ENCODE assay signal across 20 cellular contexts in the genomic region with DNA sequence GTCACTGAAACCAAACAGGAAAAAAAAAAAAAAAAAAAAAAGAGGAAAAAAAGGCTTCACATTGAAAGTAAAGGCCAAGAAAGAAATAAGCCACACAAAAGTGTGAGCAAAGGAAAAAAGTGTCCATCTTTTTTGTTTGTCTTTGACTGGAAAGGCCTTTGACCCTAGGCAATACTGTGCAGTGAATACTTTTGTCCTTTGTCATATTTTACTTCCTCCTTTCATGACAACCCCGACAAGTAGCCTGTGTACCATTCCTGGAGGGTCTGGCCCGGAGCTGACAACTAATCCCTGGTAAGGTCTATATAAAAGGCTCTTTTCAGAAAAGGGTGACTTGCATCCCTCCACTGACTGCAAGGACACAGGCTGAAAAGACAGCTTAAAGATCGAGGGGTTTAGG. TPM values are rescaled to one million over a fixed set of nuclear protein-coding genes. Genes with fewer than 3 reads are reported as not detected.
A peak's percentile ranks its signal among the peaks of the same experiment; 100 is the strongest.
DNase-seq lines count a peak whose midpoint lies in the region; ATAC-seq, FAIRE-seq and TF ChIP-seq lines count a peak whose summit lies in the region.
"Had no signal": no experiment of that assay in that cellular context is flagged by ENCODE, and none has a peak within 500 bp of the region (broad histone marks: within the 10 kb centered on the region; RNA-seq: fewer than 3 reads in every experiment).

No MANE protein-coding gene starts in this region.

- H3K4me1 ChIP-seq in SJCRH30, result peaks cover 12% of the 10 kb centered on the region; the same call in 1 of the 2 replicates
- no peaks in the 10 kb centered on the region for H3K4me1 ChIP-seq in pancreas
- H3K4me1 ChIP-seq: sigmoid colon had no signal

- WGBS in pancreas, 2 donors, result 32 to 33% methylated on average over 3 of the region's 3 CpGs

- no peak for TF ChIP-seq CTCF in pancreas (IDR thresholded peaks at IDR 0.05)

- intact Hi-C loops in pancreas (cut with DNase I), result no loop called here

- DNase-seq in HT-29 (ENCODE audit: low spot score) (peak; percentile 51), SJCRH30 (peak in 1 of 2 experiments; percentile 44), islet precursor cell (peak; percentile 69), pancreas (no peak), H7 (no peak), midbrain (lab: John Stamatoyannopoulos, UW) (no peak), SHP77 treated with DMSO at 0.1 percent for 48 hours (lab: John Stamatoyannopoulos, UW) (no peak), KG1 (lab: John Stamatoyannopoulos, UW) (no peak)
- DNase-seq: activated CD8-positive, alpha-beta memory T cell treated with anti-CD3 and anti-CD28 coated beads, Interleukin-2, amount 10 ng/mL, durations not matched to agents 7 days and 5 days; activated naive CD4-positive, alpha-beta T cell treated with Interleukin-2 at 50 U/mL for 16 hours; naive thymus-derived CD8-positive, alpha-beta T cell; NCI-H1694 treated with DMSO at 0.1 percent for 48 hours; NCI-H526; sigmoid colon; stimulated activated naive CD8-positive, alpha-beta T cell treated with anti-CD3 and anti-CD28 coated beads, Interleukin-15, amount 100 ng/mL, for 72 hours had no signal

- no peak overlapping the region for H3K27ac ChIP-seq in SJCRH30
- H3K27ac ChIP-seq in pancreas, result peak overlapping the region in 1 of 4 donors; percentile 31
- H3K27ac ChIP-seq: sigmoid colon had no signal

- peak in 3 of 4 donors; percentile 55 to 71 (median 70) for ATAC-seq in pancreas
- ATAC-seq: activated CD8-positive, alpha-beta memory T cell treated with anti-CD3 and anti-CD28 coated beads, Interleukin-2, amount 10 ng/mL, durations not matched to agents 7 days and 5 days; naive thymus-derived CD8-positive, alpha-beta T cell; Right ventricle myocardium inferior; stimulated activated naive CD8-positive, alpha-beta T cell treated with anti-CD3 and anti-CD28 coated beads, Interleukin-15, amount 100 ng/mL, for 72 hours had no signal

- H3K9me3 ChIP-seq in SJCRH30 (replicated peaks), result no peaks in the 10 kb centered on the region
- no peaks in the 10 kb centered on the region for H3K9me3 ChIP-seq in pancreas
- H3K9me3 ChIP-seq: sigmoid colon had no signal

- no peaks in the 10 kb centered on the region for H3K36me3 ChIP-seq in SJCRH30
- H3K36me3 ChIP-seq in pancreas, result no peaks in the 10 kb centered on the region
- H3K36me3 ChIP-seq in H7 (replicated peaks; ENCODE audit: control insufficient read depth, insufficient read depth, low read length), result no peaks in the 10 kb centered on the region
- H3K36me3 ChIP-seq: sigmoid colon had no signal

- H3K27me3 ChIP-seq in SJCRH30 (no peaks in the 10 kb centered on the region), pancreas (no peaks in the 10 kb centered on the region), H7 (ENCODE audit: control insufficient read depth, insufficient read depth, low read length) (no peaks in the 10 kb centered on the region)
- H3K27me3 ChIP-seq: sigmoid colon had no signal

- no peak for FAIRE-seq in pancreas (lab: Jason Lieb, UNC)
- FAIRE-seq: bronchial epithelial cell, keratinocyte had no signal

- H3K4me3 ChIP-seq in SJCRH30 (peak overlapping the region; percentile 30), pancreas (no peak overlapping the region), H7 (ENCODE audit: insufficient read depth, low read depth, low read length) (no peak overlapping the region)

RNA-seq across cellular contexts. Expression of a gene that starts 12.9 kb away (rescaled TPM):
- total RNA-seq in HT-29 (2014; rRNA removed; shearing (Covaris generic)), result 148 and 170 TPM in 2 replicates
- 66.6 and 75.1 TPM in 2 replicates for total RNA-seq in SJCRH30 (2014; rRNA removed; shearing (Covaris generic))
- total RNA-seq in pancreas, result 10 to 100 TPM in 5 of 6 donors, 1 to 10 TPM in 1; 9.3 to 17.4 (median 13.4) TPM
- polyA plus RNA-seq in pancreas, result 10 to 100 TPM; 21.3 to 36.6 TPM
- total RNA-seq in H7 (2014; rRNA removed; shearing (Covaris generic)), result 56.1 and 69.7 TPM in 2 replicates

RNA-seq across cellular contexts. Expression of a gene that starts 54.0 kb away (rescaled TPM):
- total RNA-seq in HT-29 (2014; rRNA removed; shearing (Covaris generic)), result 3.7 and 8.3 TPM in 2 replicates
- 0.04 and 0.13 TPM in 2 replicates for total RNA-seq in SJCRH30 (2014; rRNA removed; shearing (Covaris generic))
- under 1 TPM; 0.16 to 0.84 (median 0.39) TPM for total RNA-seq in pancreas
- under 1 TPM; 0.30 to 0.92 TPM for polyA plus RNA-seq in pancreas
- 0.42 and 0.85 TPM in 2 replicates for total RNA-seq in H7 (2014; rRNA removed; shearing (Covaris generic))
- total RNA-seq: G401, glomerular endothelial cell had no signal
- polyA plus RNA-seq: keratinocyte had no signal

Comparison
In these comparisons a context has a peak if more than half of its experiments do, and no peak if none do; other contexts are left out.
1. DNase-seq: peak in HT-29 (single experiment) and islet precursor cell (single experiment); none in pancreas (0 of 6), H7 (single experiment), midbrain (single experiment), SHP77 treated with DMSO at 0.1 percent for 48 hours (single experiment) and KG1 (single experiment).